ENCODE assay signal across 8 cellular contexts in genomic region chr17:45432405-45433113, GRCh38. TPM values are rescaled to one million over a fixed set of nuclear protein-coding genes. Genes with fewer than 3 reads are reported as not detected.
DNase-seq lines count a peak whose midpoint lies in the region; ATAC-seq and TF ChIP-seq lines count a peak whose summit lies in the region.

TSS of gene ARHGAP27 (minus strand) at chr17:45432870. CDS start at chr17:45430279, 2,591 bp downstream.

- peaks cover 6 to 19% (median 17%) of the 10 kb centered on the region in 3 donors for H3K36me3 ChIP-seq in skeletal muscle tissue (ENCODE audit: control insufficient read depth in 3 of 3, insufficient read depth in 3 of 3, low read length in 3 of 3)

- peaks cover 18 to 39% (median 31%) of the 10 kb centered on the region in 3 donors for H3K27me3 ChIP-seq in skeletal muscle tissue (ENCODE audit: control insufficient read depth in 3 of 3, insufficient read depth in 3 of 3, low read length in 3 of 3)

- no peaks in the 10 kb centered on the region for H3K9me3 ChIP-seq in iPS-18c (ENCODE audit: control insufficient read depth, insufficient read depth, low read length)
- H3K9me3 ChIP-seq in skeletal muscle tissue (ENCODE audit: control insufficient read depth in 3 of 3, low read length in 3 of 3), result no peaks in the 10 kb centered on the region

- in situ Hi-C loops in astrocyte of the cerebellum (cut with HindIII; ENCODE audit: low sequenced_read_pairs), result no loop called here

- DNase-seq in EL (peak; percentile 46), NB4 (ENCODE audit: low read depth) (peak; percentile 82), astrocyte of the cerebellum (ENCODE audit: low read depth) (no peak), NCI-H2029 (lab: John Stamatoyannopoulos, UW) (no peak), NCI-H1048 (lab: John Stamatoyannopoulos, UW) (no peak)

- H3K9ac ChIP-seq in skeletal muscle tissue (ENCODE audit: low read depth in 1 of 3, low read length in 3 of 3), result peak within 1 kb of the TSS; percentile 43 to 68 (median 50)

- ATAC-seq in GM19463 (IDR thresholded peaks at IDR 0.05; ENCODE audit: unreplicated experiment), result no peak

- peaks cover 21 to 33% (median 23%) of the 10 kb centered on the region in 3 donors for H3K4me1 ChIP-seq in skeletal muscle tissue (ENCODE audit: control insufficient read depth in 3 of 3, insufficient read depth in 3 of 3, low read length in 3 of 3)

- TF ChIP-seq CTCF in NB4 (IDR thresholded peaks at IDR 0.05; ENCODE audit: low read depth, low read length), result no peak
- TF ChIP-seq CTCF in astrocyte of the cerebellum (IDR thresholded peaks at IDR 0.05; ENCODE audit: low read depth, low read length, missing control alignments), result no peak

- no peak for TF ChIP-seq POLR2A in NB4 (IDR thresholded peaks at IDR 0.05; ENCODE audit: extremely low read depth, insufficient read length)

- H3K4me3 ChIP-seq in NB4 (ENCODE audit: low read depth, low read length), result peak within 1 kb of the TSS; percentile 59
- peak within 1 kb of the TSS; percentile 33 for H3K4me3 ChIP-seq in astrocyte of the cerebellum (ENCODE audit: low read depth, low read length)
- H3K4me3 ChIP-seq in iPS-18c (ENCODE audit: insufficient read depth, low read depth, low read length), result peak within 1 kb of the TSS; percentile 72
- peak within 1 kb of the TSS; percentile 60 to 70 (median 65) for H3K4me3 ChIP-seq in skeletal muscle tissue (ENCODE audit: low read length in 3 of 3)

- peak within 1 kb of the TSS; percentile 36 for H3K27ac ChIP-seq in skeletal muscle tissue (ENCODE audit: low read depth, low read length)

RNA-seq across cellular contexts. Expression of gene ARHGAP27, which starts in this region (rescaled TPM):
- 4.7 TPM for total RNA-seq in skeletal muscle tissue

Comparison
In these comparisons a context has a peak if more than half of its experiments do, and no peak if none do; other contexts are left out.
1. DNase-seq: peak in EL (single experiment) and NB4 (single experiment); none in astrocyte of the cerebellum (single experiment), NCI-H2029 (single experiment) and NCI-H1048 (single experiment).
2. Peak in every context shown above with its lines, with median percentiles within 50 percentile points of each other: H3K4me3 ChIP-seq.